ENCODE assay signal across 1 cellular context in the genomic region with DNA sequence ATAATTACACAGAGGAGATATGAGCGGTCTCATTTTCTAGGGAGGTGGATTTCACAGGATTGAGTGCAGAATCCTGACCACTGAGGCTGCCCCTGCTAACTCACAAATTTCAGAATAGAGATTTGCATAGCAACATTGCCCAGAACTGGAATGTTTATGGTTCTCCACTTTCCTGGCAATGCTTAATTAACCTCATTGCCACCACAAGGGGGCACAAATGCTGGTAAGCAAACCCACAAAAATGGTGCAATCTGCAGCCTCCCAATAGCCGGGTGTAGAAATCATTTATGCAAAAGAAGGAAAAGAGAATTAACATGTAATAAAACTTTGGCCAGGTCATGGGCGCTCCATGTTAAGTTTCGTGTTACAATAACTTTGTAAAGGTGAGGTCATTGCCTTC.
TF ChIP-seq lines count a peak whose summit lies in the region.

No MANE protein-coding gene starts in this region.

TF ChIP-seq in SK-N-SH, 30 proteins besides CTCF, POLR2A, EP300 and RAD21 (continued from another document):
- TF ChIP-seq, protein P1, sequence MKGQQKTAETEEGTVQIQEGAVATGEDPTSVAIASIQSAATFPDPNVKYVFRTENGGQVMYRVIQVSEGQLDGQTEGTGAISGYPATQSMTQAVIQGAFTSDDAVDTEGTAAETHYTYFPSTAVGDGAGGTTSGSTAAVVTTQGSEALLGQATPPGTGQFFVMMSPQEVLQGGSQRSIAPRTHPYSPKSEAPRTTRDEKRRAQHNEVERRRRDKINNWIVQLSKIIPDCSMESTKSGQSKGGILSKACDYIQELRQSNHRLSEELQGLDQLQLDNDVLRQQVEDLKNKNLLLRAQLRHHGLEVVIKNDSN (IDR thresholded peaks at IDR 0.05; ENCODE audit: borderline replicate concordance, low read depth), result no peak
- no peak for TF ChIP-seq ELF1 (IDR thresholded peaks at IDR 0.05)
- TF ChIP-seq, protein P2, sequence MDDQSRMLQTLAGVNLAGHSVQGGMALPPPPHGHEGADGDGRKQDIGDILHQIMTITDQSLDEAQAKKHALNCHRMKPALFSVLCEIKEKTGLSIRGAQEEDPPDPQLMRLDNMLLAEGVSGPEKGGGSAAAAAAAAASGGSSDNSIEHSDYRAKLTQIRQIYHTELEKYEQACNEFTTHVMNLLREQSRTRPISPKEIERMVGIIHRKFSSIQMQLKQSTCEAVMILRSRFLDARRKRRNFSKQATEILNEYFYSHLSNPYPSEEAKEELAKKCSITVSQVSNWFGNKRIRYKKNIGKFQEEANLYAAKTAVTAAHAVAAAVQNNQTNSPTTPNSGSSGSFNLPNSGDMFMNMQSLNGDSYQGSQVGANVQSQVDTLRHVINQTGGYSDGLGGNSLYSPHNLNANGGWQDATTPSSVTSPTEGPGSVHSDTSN (IDR thresholded peaks at IDR 0.05), result no peak
TF ChIP-seq in SK-N-SH: peak in this region for 2.
